Comparison of ENCODE assay signal across 24 cellular contexts in genomic region chr1:169644298-169644697, GRCh38. TPM values are rescaled to one million over a fixed set of nuclear protein-coding genes. Genes with fewer than 3 reads are reported as not detected.
"Had no signal": no experiment of that assay in that cellular context is flagged by ENCODE, and none has a peak within 500 bp of the region (broad histone marks: within the 10 kb centered on the region; RNA-seq: fewer than 3 reads in every experiment).

No MANE protein-coding gene starts in this region.

- H3K27ac ChIP-seq: heart right ventricle, parathyroid adenoma, psoas muscle, spleen, thoracic aorta, transverse colon had no signal

- H3K79me2 ChIP-seq: parathyroid adenoma had no signal

- H3K27ac Mint-ChIP-seq: memory B cell; nephron; stimulated activated naive B cell treated with anti-CD40 and anti-IgM and Interleukin-4, amounts not matched to agents 10 μg/mL and 1 μg/mL and 100 μg/mL, for 72 hours had no signal

- ATAC-seq: esophagus mucosa; heart right ventricle; psoas muscle; sciatic nerve; stimulated activated naive B cell treated with anti-CD40 and anti-IgM and Interleukin-4, amounts not matched to agents 10 μg/mL and 1 μg/mL and 100 μg/mL, for 72 hours; stimulated activated naive CD8-positive, alpha-beta T cell treated with anti-CD3 and anti-CD28 coated beads, Interleukin-15, amount 100 ng/mL, for 72 hours had no signal

- H3K9me3 Mint-ChIP-seq: nephron had no signal

- H3K27me3 ChIP-seq: spleen, transverse colon had no signal

- H3K9ac ChIP-seq: parathyroid adenoma had no signal

- H3K4me1 ChIP-seq: psoas muscle, transverse colon had no signal

- H2AFZ ChIP-seq: parathyroid adenoma had no signal

- H3K9me3 ChIP-seq: heart right ventricle, psoas muscle, spleen, thoracic aorta, transverse colon had no signal

- H3K36me3 Mint-ChIP-seq: memory B cell, naive B cell had no signal

- H3K4me1 Mint-ChIP-seq: nephron had no signal

- H3K27me3 Mint-ChIP-seq: memory B cell; naive B cell; stimulated activated naive B cell treated with anti-CD40 and anti-IgM and Interleukin-4, amounts not matched to agents 10 μg/mL and 1 μg/mL and 100 μg/mL, for 72 hours; stimulated activated naive CD8-positive, alpha-beta T cell treated with anti-CD3 and anti-CD28 coated beads, Interleukin-15, amount 100 ng/mL, for 72 hours had no signal

- H3K36me3 ChIP-seq: heart right ventricle, spleen, thoracic aorta, transverse colon had no signal

- H3K4me3 ChIP-seq: heart right ventricle, psoas muscle, spleen, thoracic aorta, transverse colon had no signal

- DNase-seq: effector memory CD4-positive, alpha-beta T cell; heart right ventricle; hypothalamus; kidney glomerular epithelial cell; naive B cell; psoas muscle; retina; spleen; stimulated activated CD4-positive, alpha-beta T cell treated with anti-CD3 and anti-CD28 coated beads, Interleukin-15, amount 100 ng/mL, for 24 hours; stimulated activated CD4-positive, alpha-beta T cell treated with anti-CD3 and anti-CD28 coated beads, Interleukin-1b, Interleukin-23, amount 100 ng/mL, for 48 hours; stimulated activated CD4-positive, alpha-beta T cell treated with anti-CD3 and anti-CD28 coated beads, Interleukin-4, amount 100 ng/mL, for 4 hours; stimulated activated naive B cell treated with anti-CD40 and anti-IgM and Interleukin-4, amounts not matched to agents 10 μg/mL and 1 μg/mL and 100 μg/mL, for 72 hours; stimulated activated naive CD8-positive, alpha-beta T cell treated with anti-CD3 and anti-CD28 coated beads, Interleukin-15, amount 100 ng/mL, for 72 hours; transverse colon had no signal

- FAIRE-seq: endometrium, frontal cortex, islet of Langerhans had no signal

- H3K4me3 Mint-ChIP-seq: memory B cell; nephron; stimulated activated naive B cell treated with anti-CD40 and anti-IgM and Interleukin-4, amounts not matched to agents 10 μg/mL and 1 μg/mL and 100 μg/mL, for 72 hours; stimulated activated naive CD8-positive, alpha-beta T cell treated with anti-CD3 and anti-CD28 coated beads, Interleukin-15, amount 100 ng/mL, for 72 hours had no signal

RNA-seq across cellular contexts. Expression of gene SELP, which starts 14.4 kb away (rescaled TPM):
- total RNA-seq: fibroblast of lung, frontal cortex had no signal
- polyA plus RNA-seq: fibroblast of lung had no signal

RNA-seq across cellular contexts. Expression of gene F5, which starts 58.0 kb away (rescaled TPM):
- total RNA-seq: frontal cortex had no signal
- polyA plus RNA-seq: fibroblast of lung had no signal
